In genomic region chr21:46366966-46367365, GRCh38 we compare ENCODE assay signal across 20 cellular contexts.
"Had no signal": no experiment of that assay in that cellular context is flagged by ENCODE, and none has a peak within 500 bp of the region (broad histone marks: within the 10 kb centered on the region; RNA-seq: fewer than 3 reads in every experiment).

No MANE protein-coding gene starts in this region.

- H3K9me3 Mint-ChIP-seq: dendritic cell treated with granulocyte-macrophage colony-stimulating factor and Interleukin-4, amounts not matched to agents 40 ng/mL and 50 ng/mL, for 4 days; effector memory CD8-positive, alpha-beta T cell; endodermal cell; mesothelial cell of epicardium; naive B cell had no signal

- H3K9me3 ChIP-seq: colonic mucosa, esophagus muscularis mucosa, heart right ventricle, left lung, lower lobe of right lung, mucosa of descending colon had no signal

- H3K27ac ChIP-seq: colonic mucosa, esophagus muscularis mucosa, foreskin keratinocyte, heart right ventricle, left lung, lower lobe of right lung had no signal

- H3K27me3 ChIP-seq: colonic mucosa, esophagus muscularis mucosa, foreskin keratinocyte, heart right ventricle, left lung had no signal

- DNase-seq: colonic mucosa; cortex of kidney; effector CD8-positive, alpha-beta T cell; effector memory CD8-positive, alpha-beta T cell; endodermal cell; foreskin keratinocyte; glutamatergic neuron; head of caudate nucleus; heart right ventricle; hippocampal formation; left cardiac atrium; left ventricle myocardium superior; lower lobe of right lung; mesenchymal stem cell; mucosa of descending colon; naive B cell had no signal

- H3K4me1 Mint-ChIP-seq: endodermal cell, mesothelial cell of epicardium had no signal

- ATAC-seq: effector memory CD8-positive, alpha-beta T cell; foreskin keratinocyte; heart right ventricle; left cardiac atrium; left lung; left ventricle myocardium superior; lower lobe of right lung; mucosa of descending colon had no signal

- H3K4me3 Mint-ChIP-seq: dendritic cell treated with granulocyte-macrophage colony-stimulating factor and Interleukin-4, amounts not matched to agents 40 ng/mL and 50 ng/mL, for 4 days; effector memory CD8-positive, alpha-beta T cell; endodermal cell; mesothelial cell of epicardium had no signal

- H3K27ac Mint-ChIP-seq: dendritic cell treated with granulocyte-macrophage colony-stimulating factor and Interleukin-4, amounts not matched to agents 40 ng/mL and 50 ng/mL, for 4 days; effector memory CD8-positive, alpha-beta T cell; endodermal cell; mesothelial cell of epicardium had no signal

- H3K36me3 ChIP-seq: colonic mucosa had no signal

- H3K4me1 ChIP-seq: colonic mucosa, esophagus muscularis mucosa, foreskin keratinocyte had no signal

- H3K4me3 ChIP-seq: colonic mucosa, esophagus muscularis mucosa, heart right ventricle, left lung, lower lobe of right lung, mucosa of descending colon had no signal

- H3K27me3 Mint-ChIP-seq: dendritic cell treated with granulocyte-macrophage colony-stimulating factor and Interleukin-4, amounts not matched to agents 40 ng/mL and 50 ng/mL, for 4 days; effector memory CD8-positive, alpha-beta T cell; naive B cell had no signal
